21 cellular contexts compared by ENCODE assay signal in the genomic region with DNA sequence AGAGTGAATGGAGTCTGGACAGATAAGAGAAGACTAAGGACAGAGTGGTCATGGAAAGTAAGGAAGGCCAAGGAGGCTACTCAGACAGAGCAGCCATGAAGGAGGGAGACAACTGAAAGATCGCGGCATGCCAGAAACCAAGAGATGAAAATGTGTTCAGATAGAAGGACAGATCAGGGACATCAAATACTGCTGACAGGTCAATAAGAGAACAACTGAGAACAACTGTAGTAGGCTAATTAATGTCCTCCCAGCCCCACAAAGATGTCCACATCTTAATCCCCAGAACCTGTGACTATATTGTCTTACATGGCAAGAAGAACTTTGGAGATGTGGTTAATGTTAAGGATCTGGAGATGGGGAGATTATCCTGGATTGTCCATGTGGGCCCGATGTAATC. TPM values are rescaled to one million over a fixed set of nuclear protein-coding genes. Genes with fewer than 3 reads are reported as not detected.
A peak's percentile ranks its signal among the peaks of the same experiment; 100 is the strongest.
DNase-seq lines count a peak whose midpoint lies in the region; ATAC-seq lines count a peak whose summit lies in the region.
"Had no signal": no experiment of that assay in that cellular context is flagged by ENCODE, and none has a peak within 500 bp of the region (broad histone marks: within the 10 kb centered on the region; RNA-seq: fewer than 3 reads in every experiment).

No MANE protein-coding gene starts in this region.

- H4K20me1 ChIP-seq in Karpas-422 (ENCODE audit: insufficient read depth, low read depth, low read length), result no peaks in the 10 kb centered on the region

- H3K4me2 ChIP-seq in Karpas-422 (ENCODE audit: low read depth, low read length, poor library complexity, severe bottlenecking), result no peak overlapping the region
- H3K4me2 ChIP-seq: SK-N-SH had no signal

- H2AFZ ChIP-seq in Karpas-422 (ENCODE audit: low read length), result no peak overlapping the region

- peak overlapping the region; percentile 68 for H3K27ac Mint-ChIP-seq in activated naive CD4-positive, alpha-beta T cell treated with anti-CD3 and anti-CD28 coated beads, Interleukin-2, amount 50 U/mL, for 24 hours
- peak overlapping the region; percentile 52 for H3K27ac Mint-ChIP-seq in activated naive CD8-positive, alpha-beta T cell
- peak overlapping the region; percentile 35 for H3K27ac Mint-ChIP-seq in stimulated activated effector memory CD8-positive, alpha-beta T cell treated with anti-CD3 and anti-CD28 coated beads, Interleukin-12 subunit alpha, Interleukin-12 subunit beta, amount 100 ng/mL, for 72 hours
- H3K27ac Mint-ChIP-seq: stimulated activated naive B cell treated with anti-CD40 and anti-IgM and Interleukin-4, amounts not matched to agents 10 μg/mL and 1 μg/mL and 100 μg/mL, for 72 hours had no signal

- H3K79me2 ChIP-seq in Karpas-422 (ENCODE audit: low read length), result no peaks in the 10 kb centered on the region

- no peaks in the 10 kb centered on the region for H3K4me1 ChIP-seq in Karpas-422 (ENCODE audit: low read length)
- H3K4me1 ChIP-seq: pancreas, right atrium auricular region, testis, vagina had no signal

- H3K36me3 ChIP-seq in Karpas-422 (ENCODE audit: insufficient read depth, low read length), result no peaks in the 10 kb centered on the region
- H3K36me3 ChIP-seq: pancreas, right atrium auricular region, vagina had no signal

- no peaks in the 10 kb centered on the region for H3K36me3 Mint-ChIP-seq in activated naive CD4-positive, alpha-beta T cell treated with anti-CD3 and anti-CD28 coated beads, Interleukin-2, amount 50 U/mL, for 24 hours
- no peaks in the 10 kb centered on the region for H3K36me3 Mint-ChIP-seq in activated naive CD8-positive, alpha-beta T cell
- H3K36me3 Mint-ChIP-seq in stimulated activated effector memory CD8-positive, alpha-beta T cell treated with anti-CD3 and anti-CD28 coated beads, Interleukin-12 subunit alpha, Interleukin-12 subunit beta, amount 100 ng/mL, for 72 hours, result no peaks in the 10 kb centered on the region
- H3K36me3 Mint-ChIP-seq: stimulated activated naive B cell treated with anti-CD40 and anti-IgM and Interleukin-4, amounts not matched to agents 10 μg/mL and 1 μg/mL and 100 μg/mL, for 72 hours had no signal

- H3K27me3 Mint-ChIP-seq in activated naive CD4-positive, alpha-beta T cell treated with anti-CD3 and anti-CD28 coated beads, Interleukin-2, amount 50 U/mL, for 24 hours, result no peaks in the 10 kb centered on the region
- H3K27me3 Mint-ChIP-seq in activated naive CD8-positive, alpha-beta T cell, result no peaks in the 10 kb centered on the region

- H3K9me2 ChIP-seq in Karpas-422 (replicated peaks; ENCODE audit: insufficient read depth, low read length), result no peaks in the 10 kb centered on the region
- H3K9me2 ChIP-seq: SK-N-SH had no signal

- no peak overlapping the region for H3K4me3 ChIP-seq in Karpas-422 (ENCODE audit: low read length)
- H3K4me3 ChIP-seq: pancreas, right atrium auricular region, testis, vagina had no signal

- H3K4me3 Mint-ChIP-seq in activated naive CD4-positive, alpha-beta T cell treated with anti-CD3 and anti-CD28 coated beads, Interleukin-2, amount 50 U/mL, for 24 hours, result no peak overlapping the region
- H3K4me3 Mint-ChIP-seq in activated naive CD8-positive, alpha-beta T cell, result peak overlapping the region; percentile 31
- H3K4me3 Mint-ChIP-seq in stimulated activated effector memory CD8-positive, alpha-beta T cell treated with anti-CD3 and anti-CD28 coated beads, Interleukin-12 subunit alpha, Interleukin-12 subunit beta, amount 100 ng/mL, for 72 hours, result no peak overlapping the region
- H3K4me3 Mint-ChIP-seq: stimulated activated naive B cell treated with anti-CD40 and anti-IgM and Interleukin-4, amounts not matched to agents 10 μg/mL and 1 μg/mL and 100 μg/mL, for 72 hours had no signal

- H3K9ac ChIP-seq in Karpas-422 (ENCODE audit: low read length), result no peak overlapping the region
- H3K9ac ChIP-seq: SK-N-SH had no signal

- no peaks in the 10 kb centered on the region for H3K9me3 ChIP-seq in Karpas-422 (ENCODE audit: low read length)
- H3K9me3 ChIP-seq: pancreas, right atrium auricular region, SK-N-SH, testis, vagina had no signal

- H3K27me3 ChIP-seq in Karpas-422 (ENCODE audit: low read length), result no peaks in the 10 kb centered on the region
- H3K27me3 ChIP-seq: pancreas, right atrium auricular region, testis, vagina had no signal

- no peak for DNase-seq in activated naive CD4-positive, alpha-beta T cell (lab: John Stamatoyannopoulos, UW)
- DNase-seq in Karpas-422, result peak; percentile 21
- no peak for DNase-seq in stimulated activated effector memory CD8-positive, alpha-beta T cell treated with anti-CD3 and anti-CD28 coated beads, Interleukin-12 subunit alpha, Interleukin-12 subunit beta, amount 100 ng/mL, for 72 hours (ENCODE audit: low spot score in 2 of 2)
- DNase-seq: activated CD4-positive, CD25-positive, alpha-beta regulatory T cell treated with anti-CD3 and anti-CD28 coated beads, Interleukin-2, amount 50 U/mL, for 72 hours; activated CD8-positive, alpha-beta memory T cell treated with anti-CD3 and anti-CD28 coated beads, Interleukin-2, amount 50 U/mL, for 48 hours; DMS79 treated with DMSO at 0.1 percent for 48 hours; GOT3; KBM-7; kidney; NCI-H146; pancreas; SK-N-SH; stimulated activated CD4-positive, alpha-beta T cell treated with anti-CD3 and anti-CD28 coated beads, Interleukin-4, amount 100 ng/mL, for 1 hour; stimulated activated naive B cell treated with anti-CD40 and anti-IgM and Interleukin-4, amounts not matched to agents 10 μg/mL and 1 μg/mL and 100 μg/mL, for 72 hours; testis had no signal

- no peaks in the 10 kb centered on the region for H3K9me3 Mint-ChIP-seq in activated naive CD4-positive, alpha-beta T cell treated with anti-CD3 and anti-CD28 coated beads, Interleukin-2, amount 50 U/mL, for 24 hours
- H3K9me3 Mint-ChIP-seq in activated naive CD8-positive, alpha-beta T cell (ENCODE audit: low read depth), result no peaks in the 10 kb centered on the region
- H3K9me3 Mint-ChIP-seq in stimulated activated effector memory CD8-positive, alpha-beta T cell treated with anti-CD3 and anti-CD28 coated beads, Interleukin-12 subunit alpha, Interleukin-12 subunit beta, amount 100 ng/mL, for 72 hours, result no peaks in the 10 kb centered on the region
- H3K9me3 Mint-ChIP-seq: stimulated activated naive B cell treated with anti-CD40 and anti-IgM and Interleukin-4, amounts not matched to agents 10 μg/mL and 1 μg/mL and 100 μg/mL, for 72 hours had no signal

- no peak for ATAC-seq in stimulated activated effector memory CD8-positive, alpha-beta T cell treated with anti-CD3 and anti-CD28 coated beads, Interleukin-12 subunit alpha, Interleukin-12 subunit beta, amount 100 ng/mL, for 72 hours
- ATAC-seq in HG02840 (IDR thresholded peaks at IDR 0.05; ENCODE audit: low FRiP score, unreplicated experiment), result no peak
- ATAC-seq in HG03521 (IDR thresholded peaks at IDR 0.05; ENCODE audit: unreplicated experiment), result no peak
- ATAC-seq: pancreas; stimulated activated naive B cell treated with anti-CD40 and anti-IgM and Interleukin-4, amounts not matched to agents 10 μg/mL and 1 μg/mL and 100 μg/mL, for 72 hours had no signal

- peaks cover 87% of the 10 kb centered on the region for H3K4me1 Mint-ChIP-seq in activated naive CD4-positive, alpha-beta T cell treated with anti-CD3 and anti-CD28 coated beads, Interleukin-2, amount 50 U/mL, for 24 hours
- H3K4me1 Mint-ChIP-seq in activated naive CD8-positive, alpha-beta T cell (ENCODE audit: low read depth), result peaks cover 80% of the 10 kb centered on the region
- peaks cover 42% of the 10 kb centered on the region for H3K4me1 Mint-ChIP-seq in stimulated activated effector memory CD8-positive, alpha-beta T cell treated with anti-CD3 and anti-CD28 coated beads, Interleukin-12 subunit alpha, Interleukin-12 subunit beta, amount 100 ng/mL, for 72 hours
- H3K4me1 Mint-ChIP-seq: stimulated activated naive B cell treated with anti-CD40 and anti-IgM and Interleukin-4, amounts not matched to agents 10 μg/mL and 1 μg/mL and 100 μg/mL, for 72 hours had no signal

- no peak overlapping the region for H3K27ac ChIP-seq in Karpas-422 (ENCODE audit: low read length)
- H3K27ac ChIP-seq: pancreas, right atrium auricular region, testis, vagina had no signal

RNA-seq across cellular contexts. Expression of gene HELB, which starts 15.0 kb away (rescaled TPM):
- total RNA-seq in Karpas-422 (2014; rRNA removed; shearing (Covaris generic); ENCODE audit: low replicate concordance), result 4.4 and 7.7 TPM in 2 replicates
